In the genomic region with DNA sequence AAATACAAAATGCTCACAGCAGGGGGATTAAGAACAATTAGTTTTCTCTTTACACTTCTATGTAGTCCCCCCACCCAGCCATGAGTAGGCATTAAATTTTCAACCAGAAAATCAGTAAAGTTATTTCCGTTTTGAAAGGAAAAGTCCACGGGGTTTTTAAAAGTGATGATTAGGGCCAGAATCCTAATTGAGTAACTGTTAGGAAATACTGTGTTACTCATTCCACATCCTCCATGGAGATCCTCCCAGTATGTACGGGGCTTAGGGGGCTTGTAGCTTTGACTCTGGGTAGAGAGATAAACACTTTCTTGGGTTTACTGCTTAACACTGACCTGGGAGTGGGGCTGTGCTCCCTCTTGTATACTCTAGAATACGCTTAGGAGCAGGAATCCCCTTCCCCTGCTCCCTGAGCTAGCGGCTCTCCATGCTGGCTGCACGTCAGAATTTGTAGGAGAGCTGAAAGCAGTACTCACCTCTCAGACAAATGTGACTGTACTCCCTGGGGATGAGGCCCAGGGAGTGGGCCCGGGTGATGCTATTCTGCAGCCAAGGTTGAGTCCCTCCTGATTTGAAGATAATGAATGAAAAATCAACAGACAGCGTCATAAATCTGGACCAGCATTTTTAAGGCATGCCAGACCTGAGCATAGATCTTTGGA, we compare ENCODE assay signal across 26 cellular contexts.
A peak's percentile ranks its signal among the peaks of the same experiment; 100 is the strongest.
DNase-seq lines count a peak whose midpoint lies in the region; ATAC-seq and TF ChIP-seq lines count a peak whose summit lies in the region.
"Had no signal": no experiment of that assay in that cellular context is flagged by ENCODE, and none has a peak within 500 bp of the region (broad histone marks: within the 10 kb centered on the region; RNA-seq: fewer than 3 reads in every experiment).

No MANE protein-coding gene starts in this region.

- peak overlapping the region; percentile 2 for H4K91ac ChIP-seq in mesenchymal stem cell (ENCODE audit: low read length)

- no peak overlapping the region for H3K23ac ChIP-seq in mesenchymal stem cell (ENCODE audit: low read length in 2 of 2)

- peak overlapping the region; percentile 43 for H3K4me3 ChIP-seq in ACC112 (ENCODE audit: low read depth, low read length)
- no peak overlapping the region for H3K4me3 ChIP-seq in endodermal cell (ENCODE audit: low read length)
- H3K4me3 ChIP-seq in mesenchymal stem cell (ENCODE audit: insufficient read depth in 1 of 2, low read depth in 1 of 2, low read length in 2 of 2): peak overlapping the region in 1 of 2 experiments; percentile 66
- H3K4me3 ChIP-seq: cardiac muscle cell, HAP-1, SJCRH30, thyroid gland had no signal

- ATAC-seq in GM19324 (IDR thresholded peaks at IDR 0.05; ENCODE audit: low FRiP score, unreplicated experiment): no peak
- ATAC-seq: natural killer cell treated with Interleukin-12 subunit alpha and Interleukin-12 subunit beta and Interleukin-15 and Interleukin-18, amount 100 ng/mL, for 72 hours; stimulated activated naive CD8-positive, alpha-beta T cell treated with anti-CD3 and anti-CD28 coated beads, Interleukin-15, Interleukin-2, amounts not matched to agents 100 U/mL and 50 U/mL, for 24 hours had no signal

- no peak overlapping the region for H3K18ac ChIP-seq in mesenchymal stem cell (ENCODE audit: low read depth in 1 of 2, low read length in 2 of 2)

- H2BK120ac ChIP-seq in mesenchymal stem cell (ENCODE audit: low read depth, low read length): no peak overlapping the region

- no peaks in the 10 kb centered on the region for H3K79me2 ChIP-seq in ACC112 (ENCODE audit: control insufficient read depth, insufficient read depth, low read length, unreplicated experiment)

- peak overlapping the region; percentile 26 for H3K27ac ChIP-seq in ACC112 (ENCODE audit: low read depth, low read length)
- no peak overlapping the region for H3K27ac ChIP-seq in endodermal cell (ENCODE audit: low read depth, low read length)
- no peak overlapping the region for H3K27ac ChIP-seq in mesenchymal stem cell (ENCODE audit: low read length, poor library complexity, severe bottlenecking)
- H3K27ac ChIP-seq: cardiac muscle cell, SJCRH30, thyroid gland had no signal

- H3K9ac ChIP-seq in endodermal cell (ENCODE audit: extremely low read depth, low read length, poor library complexity, severe bottlenecking) (no peak overlapping the region), mesenchymal stem cell (ENCODE audit: low read length) (peak overlapping the region; percentile 72)

- peak overlapping the region in 1 of 2 experiments; percentile 48 for H3K4ac ChIP-seq in mesenchymal stem cell (ENCODE audit: low read depth in 1 of 2, low read length in 2 of 2)

- DNase-seq in HEK293T (ENCODE audit: extremely low spot score) (peak; percentile 17), endodermal cell (no peak), mesenchymal stem cell (no peak), COR-L47 (lab: John Stamatoyannopoulos, UW) (no peak), UCSD-AML1 (lab: John Stamatoyannopoulos, UW; ENCODE audit: unreplicated experiment) (no peak), HuH-7 (ENCODE audit: low spot score) (no peak)
- DNase-seq: activated B cell treated with CpG ODN at 0.5 μM for 24 hours; activated CD4-positive, alpha-beta memory T cell treated with anti-CD3 and anti-CD28 coated beads for 36 hours; activated effector memory CD4-positive, alpha-beta T cell treated with anti-CD3 and anti-CD28 coated beads, Interleukin-2, amount 50 U/mL, for 16 hours; dermis blood vessel endothelial cell; DND-41; kidney glomerular epithelial cell; midbrain; NCI-H1417 treated with DMSO at 0.1 percent for 48 hours; NCI-H2171; NCI-H69; SJCRH30; stimulated activated CD4-positive, alpha-beta T cell treated with anti-CD3 and anti-CD28 coated beads, Interleukin-2, amount 100 ng/mL, for 48 hours; stimulated activated naive CD8-positive, alpha-beta T cell treated with anti-CD3 and anti-CD28 coated beads, Interleukin-15, Interleukin-2, amounts not matched to agents 100 U/mL and 50 U/mL, for 24 hours; T-helper 2 cell; thyroid gland had no signal

- no peak overlapping the region for H3K4me2 ChIP-seq in mesenchymal stem cell (ENCODE audit: low read length, poor library complexity, severe bottlenecking)

- CTCF ChIA-PET in HEK293T (lab: Yijun Ruan, JAX): interaction anchor here (1.2 to 2.0 kb wide), 4 partner anchors 22 to 109 kb away, joined by 3 to 5 read pairs (median 3); no protein-coding TSS in a partner anchor

- no peaks in the 10 kb centered on the region for H3K36me3 Mint-ChIP-seq in endodermal cell (ENCODE audit: low read depth)
- H3K36me3 Mint-ChIP-seq: activated CD4-positive, alpha-beta memory T cell treated with anti-CD3 and anti-CD28 coated beads for 36 hours; natural killer cell treated with Interleukin-12 subunit alpha and Interleukin-12 subunit beta and Interleukin-15 and Interleukin-18, amount 100 ng/mL, for 72 hours had no signal

- H3K9me3 Mint-ChIP-seq in endodermal cell: no peaks in the 10 kb centered on the region
- H3K9me3 Mint-ChIP-seq: activated B cell treated with CpG ODN at 0.5 μM for 24 hours; activated CD4-positive, alpha-beta memory T cell treated with anti-CD3 and anti-CD28 coated beads for 36 hours; natural killer cell treated with Interleukin-12 subunit alpha and Interleukin-12 subunit beta and Interleukin-15 and Interleukin-18, amount 100 ng/mL, for 72 hours had no signal

- no peaks in the 10 kb centered on the region for H3K79me1 ChIP-seq in mesenchymal stem cell (replicated peaks; ENCODE audit: low read length, poor library complexity, severe bottlenecking)

- peaks cover 38% of the 10 kb centered on the region for H3K4me1 Mint-ChIP-seq in endodermal cell
- H3K4me1 Mint-ChIP-seq: activated B cell treated with CpG ODN at 0.5 μM for 24 hours had no signal

- H3K4me3 Mint-ChIP-seq in endodermal cell: no peak overlapping the region
- H3K4me3 Mint-ChIP-seq: activated B cell treated with CpG ODN at 0.5 μM for 24 hours; activated CD4-positive, alpha-beta memory T cell treated with anti-CD3 and anti-CD28 coated beads for 36 hours; natural killer cell treated with Interleukin-12 subunit alpha and Interleukin-12 subunit beta and Interleukin-15 and Interleukin-18, amount 100 ng/mL, for 72 hours had no signal

- no peak overlapping the region for H2BK15ac ChIP-seq in mesenchymal stem cell (ENCODE audit: low read depth, poor library complexity, severe bottlenecking)

- TF ChIP-seq CTCF in endodermal cell (conservative IDR thresholded peaks at IDR 0.05): no peak

- H3K14ac ChIP-seq in mesenchymal stem cell (ENCODE audit: low read length in 2 of 2): no peak overlapping the region

- no peak overlapping the region for H4K8ac ChIP-seq in mesenchymal stem cell (ENCODE audit: low read length)

- H3K9me3 ChIP-seq in endodermal cell (ENCODE audit: control insufficient read depth, low read length) (peaks cover 3% of the 10 kb centered on the region), mesenchymal stem cell (ENCODE audit: control insufficient read depth, low read length) (no peaks in the 10 kb centered on the region)
- H3K9me3 ChIP-seq: HAP-1, SJCRH30, thyroid gland had no signal

- H3K27me3 ChIP-seq in ACC112 (ENCODE audit: insufficient read depth, low read length) (no peaks in the 10 kb centered on the region), endodermal cell (ENCODE audit: control insufficient read depth, insufficient read depth, low read length, poor library complexity, severe bottlenecking) (no peaks in the 10 kb centered on the region), mesenchymal stem cell (ENCODE audit: control insufficient read depth in 1 of 2, insufficient read depth in 1 of 2, low read length in 2 of 2) (no peaks in the 10 kb centered on the region)
- H3K27me3 ChIP-seq: cardiac muscle cell, thyroid gland had no signal

- H3K36me3 ChIP-seq in ACC112 (ENCODE audit: insufficient read depth, low read length) (no peaks in the 10 kb centered on the region), endodermal cell (ENCODE audit: control insufficient read depth, insufficient read depth, low read length) (no peaks in the 10 kb centered on the region), mesenchymal stem cell (ENCODE audit: control insufficient read depth in 1 of 2, insufficient read depth in 2 of 2, low read depth in 1 of 2, low read length in 2 of 2) (no peaks in the 10 kb centered on the region)
- H3K36me3 ChIP-seq: cardiac muscle cell, HAP-1, SJCRH30, thyroid gland had no signal

- no peak overlapping the region for H2AK5ac ChIP-seq in mesenchymal stem cell (ENCODE audit: low read length, severe bottlenecking)

- no peaks in the 10 kb centered on the region for H3K27me3 Mint-ChIP-seq in endodermal cell (ENCODE audit: insufficient read depth)

- peak overlapping the region in 1 of 2 experiments; percentile 52 for H2BK12ac ChIP-seq in mesenchymal stem cell (ENCODE audit: low read length in 2 of 2)

- peak overlapping the region; percentile 50 for H3K27ac Mint-ChIP-seq in endodermal cell
- H3K27ac Mint-ChIP-seq: activated B cell treated with CpG ODN at 0.5 μM for 24 hours; activated CD4-positive, alpha-beta memory T cell treated with anti-CD3 and anti-CD28 coated beads for 36 hours; natural killer cell treated with Interleukin-12 subunit alpha and Interleukin-12 subunit beta and Interleukin-15 and Interleukin-18, amount 100 ng/mL, for 72 hours had no signal

- WGBS in endodermal cell (ENCODE audit: insufficient coverage in 1 of 2, insufficient read length in 1 of 2), 2 experiments: 87 to 100% methylated on average over 4 to 8 of the region's 8 CpGs
- WGBS in mesenchymal stem cell: 69% methylated on average over 5 of the region's 8 CpGs

- H3K4me1 ChIP-seq in ACC112 (ENCODE audit: control insufficient read depth, insufficient read depth, low read length, unreplicated experiment): peaks cover 7% of the 10 kb centered on the region
- no peaks in the 10 kb centered on the region for H3K4me1 ChIP-seq in endodermal cell (ENCODE audit: control insufficient read depth, insufficient read depth, low read length)
- no peaks in the 10 kb centered on the region for H3K4me1 ChIP-seq in mesenchymal stem cell (ENCODE audit: control insufficient read depth, insufficient read depth, low read depth, low read length)
- H3K4me1 ChIP-seq: HAP-1, SJCRH30, thyroid gland had no signal

- H2AFZ ChIP-seq in ACC112 (ENCODE audit: low read length, unreplicated experiment) (peak overlapping the region; percentile 50), mesenchymal stem cell (ENCODE audit: low read depth, low read length) (no peak overlapping the region)

- no peak overlapping the region for H2BK5ac ChIP-seq in mesenchymal stem cell (ENCODE audit: low read depth, low read length, poor library complexity, severe bottlenecking)

- POLR2A ChIA-PET in HEK293T (lab: Yijun Ruan, JAX): interaction anchor here (0.9 to 1.1 kb wide), 2 partner anchors 19 to 43 kb away, joined by 3 read pairs; no protein-coding TSS in a partner anchor

TF ChIP-seq in HEK293T, 16 proteins besides CTCF, POLR2A, EP300 and RAD21 (continues in another document):
- TF ChIP-seq LEF1 (IDR thresholded peaks at IDR 0.05; ENCODE audit: borderline replicate concordance): no peak
- no peak for TF ChIP-seq FOXM1 (IDR thresholded peaks at IDR 0.05; ENCODE audit: borderline replicate concordance)
- no peak for TF ChIP-seq CTBP1 (IDR thresholded peaks at IDR 0.05; ENCODE audit: borderline replicate concordance)
- no peak for TF ChIP-seq ZNF384 (IDR thresholded peaks at IDR 0.05)
